8 cellular contexts compared by ENCODE assay signal in the genomic region with DNA sequence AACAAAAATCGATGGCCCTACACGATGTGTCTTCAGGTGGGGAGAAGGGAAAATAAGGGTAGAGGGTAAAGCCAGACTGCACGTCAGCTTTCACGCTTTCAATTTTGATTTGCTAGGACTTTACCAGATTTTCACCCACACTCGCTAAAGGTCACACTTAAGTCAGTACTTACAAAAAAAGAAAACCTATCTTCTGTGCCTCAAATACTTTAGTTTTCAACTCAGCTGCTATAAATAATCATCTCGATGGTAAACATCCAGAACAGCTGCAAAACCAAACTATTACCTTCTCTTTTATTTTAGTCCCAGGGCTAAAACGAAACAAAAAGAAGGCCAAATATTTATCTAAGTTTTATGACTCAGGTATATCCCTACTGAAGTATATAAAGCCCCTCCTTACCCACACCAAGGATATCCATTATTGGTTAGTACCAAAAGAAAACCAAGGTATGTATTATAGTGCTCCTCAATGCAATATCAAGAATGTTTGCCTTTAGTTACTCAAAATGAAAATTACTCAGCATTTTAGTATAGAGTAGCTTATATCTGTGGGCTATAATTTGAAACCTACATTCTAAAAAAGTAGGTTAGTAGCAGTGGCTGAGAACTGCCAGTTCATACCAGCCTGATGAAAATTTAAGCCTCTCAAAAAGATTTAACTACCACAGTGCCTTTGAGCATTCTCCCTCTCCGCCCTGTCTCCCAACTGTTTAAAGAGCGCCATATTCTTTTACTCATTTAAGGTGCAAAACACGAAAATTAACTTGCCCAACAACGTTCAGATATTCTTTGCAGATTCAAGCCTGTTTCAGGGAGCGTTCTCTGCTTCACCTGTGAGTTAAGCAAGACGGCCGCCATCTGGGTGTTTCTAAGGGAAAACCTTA. TPM values are rescaled to one million over a fixed set of nuclear protein-coding genes. Genes with fewer than 3 reads are reported as not detected.
DNase-seq lines count a peak whose midpoint lies in the region; ATAC-seq and TF ChIP-seq lines count a peak whose summit lies in the region.

No MANE protein-coding gene starts in this region.

- H3K9me3 Mint-ChIP-seq in activated naive CD8-positive, alpha-beta T cell treated with anti-CD3 and anti-CD28 coated beads for 36 hours = no peaks in the 10 kb centered on the region

- ATAC-seq in HG03280 (IDR thresholded peaks at IDR 0.05; ENCODE audit: unreplicated experiment) = peak; percentile 40
- no peak for ATAC-seq in upper lobe of right lung
- no peak for ATAC-seq in sciatic nerve

- DNase-seq in left ventricle myocardium inferior = no peak
- no peak for DNase-seq in cardiac septum (ENCODE audit: low spot score)
- no peak for DNase-seq in activated naive CD8-positive, alpha-beta T cell treated with anti-CD3 and anti-CD28 coated beads for 36 hours
- no peak for DNase-seq in upper lobe of right lung
- no peak for DNase-seq in NCI-H2029 treated with DMSO at 0.1 percent for 48 hours (lab: John Stamatoyannopoulos, UW)
- DNase-seq in sciatic nerve (ENCODE audit: low spot score) = no peak

- WGBS in liver = 13% methylated on average over 14 of the region's 14 CpGs

- H3K27ac Mint-ChIP-seq in activated naive CD8-positive, alpha-beta T cell treated with anti-CD3 and anti-CD28 coated beads for 36 hours = peak overlapping the region; percentile 100

- H3K27me3 ChIP-seq in left ventricle myocardium inferior (ENCODE audit: low read depth) (no peaks in the 10 kb centered on the region), liver (ENCODE audit: control insufficient read depth in 4 of 4, insufficient read depth in 4 of 4, low read length in 3 of 4) (no peaks in the 10 kb centered on the region), upper lobe of right lung (no peaks in the 10 kb centered on the region)

- no peaks in the 10 kb centered on the region for H3K36me3 ChIP-seq in left ventricle myocardium inferior
- H3K36me3 ChIP-seq in liver (ENCODE audit: control insufficient read depth in 4 of 4, insufficient read depth in 3 of 4, low read depth in 1 of 4, low read length in 3 of 4) = no peaks in the 10 kb centered on the region
- no peaks in the 10 kb centered on the region for H3K36me3 ChIP-seq in upper lobe of right lung

- H3K4me3 ChIP-seq in left ventricle myocardium inferior = peak overlapping the region; percentile 97
- peak overlapping the region; percentile 76 to 96 (median 88) for H3K4me3 ChIP-seq in liver (ENCODE audit: low read depth in 1 of 3, low read length in 3 of 3)
- peak overlapping the region; percentile 97 for H3K4me3 ChIP-seq in upper lobe of right lung

- H3K4me3 Mint-ChIP-seq in activated naive CD8-positive, alpha-beta T cell treated with anti-CD3 and anti-CD28 coated beads for 36 hours = peak overlapping the region; percentile 98

- H3K27ac ChIP-seq in left ventricle myocardium inferior (replicated peaks) (peak overlapping the region; percentile 99), liver (ENCODE audit: low read depth in 1 of 2, low read length in 2 of 2) (peak overlapping the region; percentile 98), upper lobe of right lung (peak overlapping the region; percentile 100)

- peaks cover 56% of the 10 kb centered on the region for H3K4me1 Mint-ChIP-seq in activated naive CD8-positive, alpha-beta T cell treated with anti-CD3 and anti-CD28 coated beads for 36 hours

- H3K9me3 ChIP-seq in left ventricle myocardium inferior (replicated peaks) = no peaks in the 10 kb centered on the region
- no peaks in the 10 kb centered on the region for H3K9me3 ChIP-seq in liver (ENCODE audit: control insufficient read depth in 4 of 4, low read length in 3 of 4)
- no peaks in the 10 kb centered on the region for H3K9me3 ChIP-seq in upper lobe of right lung

- H3K36me3 Mint-ChIP-seq in activated naive CD8-positive, alpha-beta T cell treated with anti-CD3 and anti-CD28 coated beads for 36 hours = peaks cover 42% of the 10 kb centered on the region

- H3K9ac ChIP-seq in liver (ENCODE audit: low read depth in 1 of 2, low read length in 2 of 2) = peak overlapping the region; percentile 96 to 98

- TF ChIP-seq CTCF in left ventricle myocardium inferior (IDR thresholded peaks at IDR 0.05; ENCODE audit: borderline replicate concordance) (no peak), liver (IDR thresholded peaks at IDR 0.05; ENCODE audit: low read depth, low read length, missing input control) (no peak), upper lobe of right lung (IDR thresholded peaks at IDR 0.05) (no peak)

- H3K4me1 ChIP-seq in left ventricle myocardium inferior (peaks cover 72% of the 10 kb centered on the region), liver (ENCODE audit: control insufficient read depth in 4 of 4, insufficient read depth in 4 of 4, low read length in 3 of 4) (peaks cover 7 to 51% (median 46%) of the 10 kb centered on the region in 4 donors), upper lobe of right lung (peaks cover 57% of the 10 kb centered on the region)

- no peaks in the 10 kb centered on the region for H3K27me3 Mint-ChIP-seq in activated naive CD8-positive, alpha-beta T cell treated with anti-CD3 and anti-CD28 coated beads for 36 hours

- TF ChIP-seq RAD21 in liver (IDR thresholded peaks at IDR 0.05) = no peak

- intact Hi-C loops in left ventricle myocardium inferior (cut with micrococcal nuclease) (loop anchor here (5.0 kb wide), 1 partner anchor 39 kb away; a partner anchor contains a TSS), cardiac septum (cut with DNase I) (loop anchor here (2.0 to 5.0 kb wide), 3 partner anchors 39 to 244 kb away; a partner anchor contains a TSS), upper lobe of right lung (cut with DNase I) (no loop called here), sciatic nerve (cut with DNase I) (no loop called here)

TF ChIP-seq in liver, 16 proteins besides CTCF, POLR2A, EP300 and RAD21:
- TF ChIP-seq, protein P1, sequence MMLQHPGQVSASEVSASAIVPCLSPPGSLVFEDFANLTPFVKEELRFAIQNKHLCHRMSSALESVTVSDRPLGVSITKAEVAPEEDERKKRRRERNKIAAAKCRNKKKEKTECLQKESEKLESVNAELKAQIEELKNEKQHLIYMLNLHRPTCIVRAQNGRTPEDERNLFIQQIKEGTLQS (IDR thresholded peaks at IDR 0.05) = no peak
- TF ChIP-seq FOXA2 (IDR thresholded peaks at IDR 0.05) = no peak
- TF ChIP-seq, protein P2, sequence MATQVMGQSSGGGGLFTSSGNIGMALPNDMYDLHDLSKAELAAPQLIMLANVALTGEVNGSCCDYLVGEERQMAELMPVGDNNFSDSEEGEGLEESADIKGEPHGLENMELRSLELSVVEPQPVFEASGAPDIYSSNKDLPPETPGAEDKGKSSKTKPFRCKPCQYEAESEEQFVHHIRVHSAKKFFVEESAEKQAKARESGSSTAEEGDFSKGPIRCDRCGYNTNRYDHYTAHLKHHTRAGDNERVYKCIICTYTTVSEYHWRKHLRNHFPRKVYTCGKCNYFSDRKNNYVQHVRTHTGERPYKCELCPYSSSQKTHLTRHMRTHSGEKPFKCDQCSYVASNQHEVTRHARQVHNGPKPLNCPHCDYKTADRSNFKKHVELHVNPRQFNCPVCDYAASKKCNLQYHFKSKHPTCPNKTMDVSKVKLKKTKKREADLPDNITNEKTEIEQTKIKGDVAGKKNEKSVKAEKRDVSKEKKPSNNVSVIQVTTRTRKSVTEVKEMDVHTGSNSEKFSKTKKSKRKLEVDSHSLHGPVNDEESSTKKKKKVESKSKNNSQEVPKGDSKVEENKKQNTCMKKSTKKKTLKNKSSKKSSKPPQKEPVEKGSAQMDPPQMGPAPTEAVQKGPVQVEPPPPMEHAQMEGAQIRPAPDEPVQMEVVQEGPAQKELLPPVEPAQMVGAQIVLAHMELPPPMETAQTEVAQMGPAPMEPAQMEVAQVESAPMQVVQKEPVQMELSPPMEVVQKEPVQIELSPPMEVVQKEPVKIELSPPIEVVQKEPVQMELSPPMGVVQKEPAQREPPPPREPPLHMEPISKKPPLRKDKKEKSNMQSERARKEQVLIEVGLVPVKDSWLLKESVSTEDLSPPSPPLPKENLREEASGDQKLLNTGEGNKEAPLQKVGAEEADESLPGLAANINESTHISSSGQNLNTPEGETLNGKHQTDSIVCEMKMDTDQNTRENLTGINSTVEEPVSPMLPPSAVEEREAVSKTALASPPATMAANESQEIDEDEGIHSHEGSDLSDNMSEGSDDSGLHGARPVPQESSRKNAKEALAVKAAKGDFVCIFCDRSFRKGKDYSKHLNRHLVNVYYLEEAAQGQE (IDR thresholded peaks at IDR 0.05) = no peak

RNA-seq across cellular contexts. Expression of a gene that starts 1.5 kb away (rescaled TPM):
- total RNA-seq in left ventricle myocardium inferior (910 TPM), cardiac septum (900 TPM), liver (100 to 1,000 TPM; 178 to 376 TPM), upper lobe of right lung (551 TPM), sciatic nerve (592 TPM)
- 100 to 1,000 TPM; 519 to 530 TPM for total RNA-seq in activated naive CD8-positive, alpha-beta T cell treated with anti-CD3 and anti-CD28 coated beads for 36 hours
- 10 to 100 TPM; 63.7 to 84.7 TPM for polyA plus RNA-seq in liver

RNA-seq across cellular contexts. Expression of a gene that starts 24.2 kb away (rescaled TPM):
- total RNA-seq in left ventricle myocardium inferior (26.0 TPM), cardiac septum (40.2 TPM), liver (10 to 100 TPM; 23.2 to 40.4 TPM), upper lobe of right lung (31.2 TPM), sciatic nerve (35.4 TPM)
- total RNA-seq in activated naive CD8-positive, alpha-beta T cell treated with anti-CD3 and anti-CD28 coated beads for 36 hours = 10 to 100 TPM; 73.3 to 74.9 TPM
- polyA plus RNA-seq in liver = 10 to 100 TPM; 12.0 to 22.0 TPM

RNA-seq across cellular contexts. Expression of a gene that starts 39.7 kb away (rescaled TPM):
- total RNA-seq in left ventricle myocardium inferior = 7.6 TPM
- total RNA-seq in cardiac septum = 11.2 TPM
- total RNA-seq in activated naive CD8-positive, alpha-beta T cell treated with anti-CD3 and anti-CD28 coated beads for 36 hours = 10 to 100 TPM; 67.7 to 69.4 TPM
- total RNA-seq in liver = 10 to 100 TPM; 17.7 to 36.0 TPM
- 1 to 10 TPM; 6.7 to 9.1 TPM for polyA plus RNA-seq in liver
- 26.5 TPM for total RNA-seq in upper lobe of right lung
- total RNA-seq in sciatic nerve = 19.4 TPM

Comparison
In these comparisons a context has a peak if more than half of its experiments do, and no peak if none do; other contexts are left out.
1. intact Hi-C loops: an anchor here in left ventricle myocardium inferior (5.0 kb wide) and cardiac septum (2.0 to 5.0 kb wide); none called in upper lobe of right lung and sciatic nerve.